20 cellular contexts compared by ENCODE assay signal in genomic region chr7:91837397-91838070, GRCh38.
"Had no signal": no experiment of that assay in that cellular context is flagged by ENCODE, and none has a peak within 500 bp of the region (broad histone marks: within the 10 kb centered on the region; RNA-seq: fewer than 3 reads in every experiment).

No MANE protein-coding gene starts in this region.

- H3K27me3 ChIP-seq: suprapubic skin had no signal

- H3K4me1 Mint-ChIP-seq: activated CD4-positive, alpha-beta memory T cell treated with anti-CD3 and anti-CD28 coated beads, Interleukin-2, amount 10 ng/mL, durations not matched to agents 7 days and 5 days; activated naive CD8-positive, alpha-beta T cell treated with anti-CD3 and anti-CD28 coated beads for 36 hours; activated T-helper 17 cell treated with anti-CD3 and anti-CD28 coated beads, Interleukin-2, amount 50 U/mL, for 72 hours had no signal

- H3K27ac Mint-ChIP-seq: activated CD4-positive, alpha-beta memory T cell treated with anti-CD3 and anti-CD28 coated beads, Interleukin-2, amount 10 ng/mL, durations not matched to agents 7 days and 5 days; activated naive CD8-positive, alpha-beta T cell treated with anti-CD3 and anti-CD28 coated beads for 36 hours; activated T-helper 17 cell treated with anti-CD3 and anti-CD28 coated beads, Interleukin-2, amount 50 U/mL, for 72 hours; effector memory CD8-positive, alpha-beta T cell; mesothelial cell of epicardium; nephron; stimulated activated naive CD8-positive, alpha-beta T cell treated with anti-CD3 and anti-CD28 coated beads, Interleukin-15, Interleukin-2, amounts not matched to agents 100 ng/mL and 50 ng/mL, for 24 hours; T-helper 2 cell treated with Interferon-gamma antibody and Interleukin-4, amounts not matched to agents 5 μg/mL and 100 μg/mL, for 36 hours had no signal

- H3K27ac ChIP-seq: suprapubic skin had no signal

- ATAC-seq: activated T-helper 17 cell treated with anti-CD3 and anti-CD28 coated beads, Interleukin-2, amount 50 U/mL, for 72 hours; effector memory CD8-positive, alpha-beta T cell; left colon had no signal

- H3K36me3 ChIP-seq: suprapubic skin had no signal

- H3K27me3 Mint-ChIP-seq: activated CD4-positive, alpha-beta memory T cell treated with anti-CD3 and anti-CD28 coated beads, Interleukin-2, amount 10 ng/mL, durations not matched to agents 7 days and 5 days; activated naive CD8-positive, alpha-beta T cell treated with anti-CD3 and anti-CD28 coated beads for 36 hours; activated T-helper 17 cell treated with anti-CD3 and anti-CD28 coated beads, Interleukin-2, amount 50 U/mL, for 72 hours; effector memory CD8-positive, alpha-beta T cell; stimulated activated naive CD8-positive, alpha-beta T cell treated with anti-CD3 and anti-CD28 coated beads, Interleukin-15, Interleukin-2, amounts not matched to agents 100 ng/mL and 50 ng/mL, for 24 hours had no signal

- H3K4me1 ChIP-seq: suprapubic skin had no signal

- DNase-seq: activated CD4-positive, alpha-beta memory T cell treated with anti-CD3 and anti-CD28 coated beads, Interleukin-2, amount 10 ng/mL, durations not matched to agents 7 days and 5 days; activated CD4-positive, alpha-beta T cell treated with anti-CD3 and anti-CD28 coated beads for 4 hours; activated naive CD4-positive, alpha-beta T cell; activated naive CD8-positive, alpha-beta T cell treated with anti-CD3 and anti-CD28 coated beads for 36 hours; activated T-cell treated with anti-CD3 and anti-CD28 coated beads, Interleukin-2, amount 50 U/mL, for 1 hour; caudate nucleus; effector memory CD8-positive, alpha-beta T cell; hippocampal formation; left colon; stimulated activated CD4-positive, alpha-beta T cell treated with anti-CD3 and anti-CD28 coated beads, Interleukin-1b, Interleukin-23, amount 100 ng/mL, for 48 hours; trophoblast cell had no signal

- H3K9me3 ChIP-seq: suprapubic skin had no signal

- H3K4me3 Mint-ChIP-seq: activated CD4-positive, alpha-beta memory T cell treated with anti-CD3 and anti-CD28 coated beads, Interleukin-2, amount 10 ng/mL, durations not matched to agents 7 days and 5 days; activated naive CD8-positive, alpha-beta T cell treated with anti-CD3 and anti-CD28 coated beads for 36 hours; activated T-helper 17 cell treated with anti-CD3 and anti-CD28 coated beads, Interleukin-2, amount 50 U/mL, for 72 hours; effector memory CD8-positive, alpha-beta T cell; mesothelial cell of epicardium; nephron; stimulated activated naive CD8-positive, alpha-beta T cell treated with anti-CD3 and anti-CD28 coated beads, Interleukin-15, Interleukin-2, amounts not matched to agents 100 ng/mL and 50 ng/mL, for 24 hours; T-helper 2 cell treated with Interferon-gamma antibody and Interleukin-4, amounts not matched to agents 5 μg/mL and 100 μg/mL, for 36 hours had no signal

- FAIRE-seq: islet of Langerhans, TTC549 had no signal

- H3K9me3 Mint-ChIP-seq: effector memory CD8-positive, alpha-beta T cell; stimulated activated naive CD8-positive, alpha-beta T cell treated with anti-CD3 and anti-CD28 coated beads, Interleukin-15, Interleukin-2, amounts not matched to agents 100 ng/mL and 50 ng/mL, for 24 hours; T-helper 2 cell treated with Interferon-gamma antibody and Interleukin-4, amounts not matched to agents 5 μg/mL and 100 μg/mL, for 36 hours had no signal

- H3K4me3 ChIP-seq: lung, suprapubic skin had no signal
